ENCODE assay signal across 1 cellular context in genomic region chr2:88016086-88016947, GRCh38.
A peak's percentile ranks its signal among the peaks of the same experiment; 100 is the strongest.
TF ChIP-seq lines count a peak whose summit lies in the region.

Gene RNU2-63P (minus strand): TSS chr2:88016547.

TF ChIP-seq in WTC11, 78 proteins besides CTCF, POLR2A, EP300 and RAD21 (continued from another document and continues in another):
- TF ChIP-seq PREB (CRISPR knock-in tag; IDR thresholded peaks at IDR 0.05; ENCODE audit: borderline replicate concordance) (peak; percentile 61; the same call in 1 of the 2 replicates), USF2 (CRISPR knock-in tag; IDR thresholded peaks at IDR 0.05) (no peak), ZBTB43 (CRISPR knock-in tag; IDR thresholded peaks at IDR 0.05) (peak; percentile 82; the same call in 1 of the 2 replicates), FOXP4 (CRISPR knock-in tag; IDR thresholded peaks at IDR 0.05) (no peak), CREB1 (CRISPR knock-in tag; IDR thresholded peaks at IDR 0.05) (no peak), FOXK1 (CRISPR knock-in tag; IDR thresholded peaks at IDR 0.05) (peak; percentile 66; the same call in 1 of the 2 replicates), NFE2L1 (CRISPR knock-in tag; IDR thresholded peaks at IDR 0.05) (peak; percentile 88), CREM (CRISPR knock-in tag; IDR thresholded peaks at IDR 0.05) (no peak), USF1 (CRISPR knock-in tag; IDR thresholded peaks at IDR 0.05) (peak; percentile 32; the same call in 1 of the 2 replicates), ZNF425 (CRISPR knock-in tag; conservative IDR thresholded peaks at IDR 0.05) (peak; percentile 98), FOXP1 (CRISPR knock-in tag; IDR thresholded peaks at IDR 0.05; ENCODE audit: borderline replicate concordance) (no peak; the same call in 1 of the 2 replicates), ZNF263 (CRISPR knock-in tag; IDR thresholded peaks at IDR 0.05; ENCODE audit: low read depth) (no peak), ZMAT4 (CRISPR knock-in tag; IDR thresholded peaks at IDR 0.05) (peak; percentile 85; the same call in 1 of the 2 replicates), ARID4B (CRISPR knock-in tag; IDR thresholded peaks at IDR 0.05; ENCODE audit: borderline replicate concordance) (0 out of 2 replicates have a peak, but pooled peaks have one; percentile 32), EMX1 (CRISPR knock-in tag; IDR thresholded peaks at IDR 0.05) (peak; percentile 99), JAZF1 (CRISPR knock-in tag; IDR thresholded peaks at IDR 0.05) (peak; percentile 88; the same call in 1 of the 2 replicates), ZNF396 (CRISPR knock-in tag; IDR thresholded peaks at IDR 0.05; ENCODE audit: borderline replicate concordance) (no peak), MAX (CRISPR knock-in tag; IDR thresholded peaks at IDR 0.05) (peak; percentile 6; the same call in 1 of the 2 replicates), ESRRA (CRISPR knock-in tag; IDR thresholded peaks at IDR 0.05; ENCODE audit: borderline replicate concordance) (no peak), RORB (CRISPR knock-in tag; IDR thresholded peaks at IDR 0.05) (peak; percentile 95), TP53 (CRISPR knock-in tag; IDR thresholded peaks at IDR 0.05) (no peak), NFATC4 (CRISPR knock-in tag; IDR thresholded peaks at IDR 0.05) (peak; percentile 97), OVOL2 (CRISPR knock-in tag; IDR thresholded peaks at IDR 0.05; ENCODE audit: borderline replicate concordance) (peak; percentile 84), MYBL2 (CRISPR knock-in tag; IDR thresholded peaks at IDR 0.05) (peak; percentile 88), ZNF219 (CRISPR knock-in tag; IDR thresholded peaks at IDR 0.05; ENCODE audit: borderline replicate concordance) (0 out of 2 replicates have a peak, but pooled peaks have one; percentile 68), SOX15 (CRISPR knock-in tag; IDR thresholded peaks at IDR 0.05) (peak; percentile 81), TEAD4 (CRISPR knock-in tag; IDR thresholded peaks at IDR 0.05) (no peak), TEAD1 (CRISPR knock-in tag; IDR thresholded peaks at IDR 0.05) (peak; percentile 77; the same call in 1 of the 2 replicates), ZNF512 (CRISPR knock-in tag; IDR thresholded peaks at IDR 0.05; ENCODE audit: borderline replicate concordance) (no peak), ZBTB21 (CRISPR knock-in tag; IDR thresholded peaks at IDR 0.05; ENCODE audit: borderline replicate concordance) (no peak), ATF3 (CRISPR knock-in tag; conservative IDR thresholded peaks at IDR 0.05) (no peak), TCF7 (CRISPR knock-in tag; IDR thresholded peaks at IDR 0.05; ENCODE audit: low read depth) (0 out of 2 replicates have a peak, but pooled peaks have one; percentile 45), GRHL2 (CRISPR knock-in tag; IDR thresholded peaks at IDR 0.05; ENCODE audit: insufficient replicate concordance, severe bottlenecking) (no peak), CDX4 (CRISPR knock-in tag; IDR thresholded peaks at IDR 0.05; ENCODE audit: borderline replicate concordance) (peak; percentile 86), ATF2 (CRISPR knock-in tag; IDR thresholded peaks at IDR 0.05; ENCODE audit: borderline replicate concordance, low read depth) (no peak)
